21 cellular contexts compared by ENCODE assay signal in the genomic region with DNA sequence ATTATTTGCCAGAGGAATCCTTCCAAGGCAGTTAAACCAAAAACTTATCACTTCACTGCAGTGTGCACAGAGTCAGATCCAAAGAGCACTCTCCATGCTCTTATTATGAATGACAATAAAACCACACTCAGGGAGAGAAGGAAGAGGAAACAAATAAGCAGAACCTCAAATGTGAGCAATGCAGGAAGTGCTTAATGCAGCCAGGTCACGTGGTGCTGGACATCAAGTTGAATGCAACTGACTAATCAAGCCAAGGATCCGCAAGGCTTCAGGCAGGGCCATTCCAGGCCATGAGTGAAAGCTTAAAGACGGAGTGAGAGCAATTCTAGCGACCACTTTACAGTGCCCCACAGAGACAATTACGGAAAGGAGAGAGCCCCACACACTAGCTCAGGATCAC.
A peak's percentile ranks its signal among the peaks of the same experiment; 100 is the strongest.
DNase-seq lines count a peak whose midpoint lies in the region; TF ChIP-seq lines count a peak whose summit lies in the region.
"Had no signal": no experiment of that assay in that cellular context is flagged by ENCODE, and none has a peak within 500 bp of the region (broad histone marks: within the 10 kb centered on the region; RNA-seq: fewer than 3 reads in every experiment).

No MANE protein-coding gene starts in this region.

- TF ChIP-seq CTCF in CD14-positive monocyte (IDR thresholded peaks at IDR 0.05) (no peak), epithelial cell of esophagus (IDR thresholded peaks at IDR 0.05; ENCODE audit: insufficient read depth, low read depth, low read length, missing control alignments) (no peak)

- H3K36me3 ChIP-seq in CD4-positive, alpha-beta memory T cell (ENCODE audit: insufficient read depth, low read length), result no peaks in the 10 kb centered on the region
- H3K36me3 ChIP-seq: stomach had no signal

- H3K27ac Mint-ChIP-seq in CD14-positive monocyte, result peak overlapping the region in 1 of 7 donors; percentile 47
- H3K27ac Mint-ChIP-seq in CD4-positive, alpha-beta memory T cell, result no peak overlapping the region
- H3K27ac Mint-ChIP-seq: activated naive CD4-positive, alpha-beta T cell treated with anti-CD3 and anti-CD28 coated beads, Interleukin-2, amount 10 ng/mL, durations not matched to agents 7 days and 5 days; endodermal cell; memory B cell; naive thymus-derived CD8-positive, alpha-beta T cell; type B pancreatic cell had no signal

- no peaks in the 10 kb centered on the region for H3K36me3 Mint-ChIP-seq in CD14-positive monocyte
- H3K36me3 Mint-ChIP-seq in CD4-positive, alpha-beta memory T cell, result no peaks in the 10 kb centered on the region
- H3K36me3 Mint-ChIP-seq: activated naive CD4-positive, alpha-beta T cell treated with anti-CD3 and anti-CD28 coated beads, Interleukin-2, amount 10 ng/mL, durations not matched to agents 7 days and 5 days; memory B cell; type B pancreatic cell had no signal

- POLR2A ChIA-PET in CD4-positive, alpha-beta memory T cell (lab: Charles Lee; ENCODE audit: partially characterized antibody), result no interaction called here

- CTCF ChIA-PET in CD4-positive, alpha-beta memory T cell (lab: Charles Lee; ENCODE audit: partially characterized antibody), result no interaction called here

- peaks cover 8 to 19% (median 13%) of the 10 kb centered on the region in 7 donors for H3K9me3 Mint-ChIP-seq in CD14-positive monocyte
- peaks cover 0 to 14% (median 1%) of the 10 kb centered on the region in 8 donors for H3K9me3 Mint-ChIP-seq in CD4-positive, alpha-beta memory T cell
- H3K9me3 Mint-ChIP-seq: activated naive CD4-positive, alpha-beta T cell treated with anti-CD3 and anti-CD28 coated beads, Interleukin-2, amount 10 ng/mL, durations not matched to agents 7 days and 5 days had no signal

- H3K27ac ChIP-seq in CD4-positive, alpha-beta memory T cell (ENCODE audit: low read depth, low read length), result no peak overlapping the region
- H3K27ac ChIP-seq: parathyroid adenoma, stomach had no signal

- DNase-seq in CD14-positive monocyte (ENCODE audit: low spot score) (peak; percentile 49), HCEC 1CT (peak; percentile 32), RKO (ENCODE audit: low spot score) (peak; percentile 48), epithelial cell of esophagus (ENCODE audit: low read depth) (peak; percentile 38), NCI-H1694 (lab: John Stamatoyannopoulos, UW) (no peak), GM19240 (ENCODE audit: insufficient read length, low spot score) (no peak), NCI-H2081 (lab: John Stamatoyannopoulos, UW) (no peak)
- no peak for DNase-seq in CD4-positive, alpha-beta memory T cell
- DNase-seq: activated CD4-positive, alpha-beta T cell treated with anti-CD3 and anti-CD28 coated beads, Interleukin-2, amount 50 U/mL, for 4 hours; activated naive CD4-positive, alpha-beta T cell treated with anti-CD3 and anti-CD28 coated beads, Interleukin-2, amount 10 ng/mL, durations not matched to agents 7 days and 5 days; activated T-cell treated with anti-CD3 and anti-CD28 coated beads, Interleukin-2, amount 50 U/mL, for 1 hour; endodermal cell; hippocampal formation; naive thymus-derived CD8-positive, alpha-beta T cell; NCI-H2081 treated with DMSO at 0.1 percent for 48 hours; NCI-H524; stimulated activated CD4-positive, alpha-beta T cell treated with anti-CD3 and anti-CD28 coated beads, Interleukin-1b, Interleukin-23, amount 100 ng/mL, for 48 hours; stomach had no signal

- intact Hi-C loops in CD14-positive monocyte (cut with micrococcal nuclease), result no loop called here
- intact Hi-C loops in CD4-positive, alpha-beta memory T cell (cut with micrococcal nuclease), result no loop called here

- no peaks in the 10 kb centered on the region for H3K27me3 ChIP-seq in CD4-positive, alpha-beta memory T cell (ENCODE audit: insufficient read depth, low read length)
- H3K27me3 ChIP-seq: stomach had no signal

- no peak overlapping the region for H3K4me3 ChIP-seq in epithelial cell of esophagus (ENCODE audit: low read length)
- H3K4me3 ChIP-seq in CD4-positive, alpha-beta memory T cell (ENCODE audit: low read length in 2 of 2), result no peak overlapping the region
- H3K4me3 ChIP-seq: stomach had no signal

- H3K4me1 ChIP-seq in CD4-positive, alpha-beta memory T cell (ENCODE audit: insufficient read depth, low read length), result no peaks in the 10 kb centered on the region
- H3K4me1 ChIP-seq: parathyroid adenoma, stomach had no signal

- H3K4me3 Mint-ChIP-seq in CD14-positive monocyte, result no peak overlapping the region
- no peak overlapping the region for H3K4me3 Mint-ChIP-seq in CD4-positive, alpha-beta memory T cell
- H3K4me3 Mint-ChIP-seq: activated naive CD4-positive, alpha-beta T cell treated with anti-CD3 and anti-CD28 coated beads, Interleukin-2, amount 10 ng/mL, durations not matched to agents 7 days and 5 days; endodermal cell; memory B cell; naive thymus-derived CD8-positive, alpha-beta T cell; type B pancreatic cell had no signal

- peaks cover 12% of the 10 kb centered on the region for H3K4me1 Mint-ChIP-seq in CD14-positive monocyte
- no peaks in the 10 kb centered on the region for H3K4me1 Mint-ChIP-seq in CD4-positive, alpha-beta memory T cell
- H3K4me1 Mint-ChIP-seq: activated naive CD4-positive, alpha-beta T cell treated with anti-CD3 and anti-CD28 coated beads, Interleukin-2, amount 10 ng/mL, durations not matched to agents 7 days and 5 days; endodermal cell; memory B cell; naive thymus-derived CD8-positive, alpha-beta T cell had no signal

- no peaks in the 10 kb centered on the region for H3K9me3 ChIP-seq in CD4-positive, alpha-beta memory T cell (ENCODE audit: control insufficient read depth in 1 of 2, low read length in 2 of 2)

- H3K27me3 Mint-ChIP-seq in CD14-positive monocyte (ENCODE audit: low read depth in 3 of 3), result no peaks in the 10 kb centered on the region
- H3K27me3 Mint-ChIP-seq in CD4-positive, alpha-beta memory T cell, result peaks cover 0 to 2% of the 10 kb centered on the region in 2 donors
- H3K27me3 Mint-ChIP-seq: activated naive CD4-positive, alpha-beta T cell treated with anti-CD3 and anti-CD28 coated beads, Interleukin-2, amount 10 ng/mL, durations not matched to agents 7 days and 5 days; memory B cell; type B pancreatic cell had no signal

Comparison
In these comparisons a context has a peak if more than half of its experiments do, and no peak if none do; other contexts are left out.
1. DNase-seq: peak in CD14-positive monocyte (single experiment), HCEC 1CT (single experiment), RKO (single experiment) and epithelial cell of esophagus (single experiment); none in NCI-H1694 (single experiment), GM19240 (single experiment), CD4-positive, alpha-beta memory T cell (0 of 5) and NCI-H2081 (0 of 2).